ENCODE assay signal across 8 cellular contexts in the genomic region with DNA sequence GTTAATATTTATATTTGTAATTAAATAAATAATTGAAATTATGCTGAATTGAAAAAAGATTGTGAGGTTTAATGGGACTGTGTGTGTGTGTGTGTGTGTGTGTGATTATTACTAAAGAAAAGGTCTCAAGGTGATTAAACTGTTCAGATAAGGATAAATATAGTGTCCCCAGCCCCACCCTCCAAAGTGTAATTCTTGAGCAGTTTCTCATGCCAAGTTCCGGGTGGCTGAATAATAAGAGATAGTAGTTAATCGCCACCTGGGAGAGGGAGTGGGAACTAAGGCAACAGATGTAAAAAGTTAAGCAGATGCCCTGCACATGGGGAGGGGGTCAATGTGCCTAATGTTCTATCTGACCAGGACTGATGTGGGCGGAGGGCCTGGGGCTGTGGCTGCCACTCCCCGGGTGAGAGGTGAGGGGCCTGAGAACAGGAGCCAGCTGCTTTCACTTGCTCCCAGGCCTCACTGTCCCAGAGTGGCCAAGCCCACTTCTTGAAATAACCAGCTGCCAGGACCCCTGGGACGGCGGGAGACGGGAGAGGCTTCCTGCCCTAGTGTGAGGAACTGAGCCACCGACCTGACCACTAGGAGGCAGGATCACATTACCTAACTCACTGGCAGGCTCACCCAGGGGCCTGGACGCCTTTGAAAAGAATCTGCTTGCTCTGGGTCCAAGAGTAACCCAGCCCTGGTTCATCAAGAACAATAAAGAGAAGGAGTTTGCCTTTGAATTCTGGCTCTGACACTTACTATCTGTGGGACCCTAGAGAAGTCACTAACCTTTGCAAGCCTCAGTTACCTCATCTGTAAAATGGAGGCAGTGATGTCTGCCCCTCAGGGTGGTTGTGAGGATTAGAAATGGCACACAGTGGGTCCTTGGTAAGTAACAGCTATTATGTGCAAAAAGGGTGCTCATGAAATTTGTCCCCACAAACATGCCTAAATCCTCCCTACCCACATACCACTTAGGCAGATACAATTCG.
A peak's percentile ranks its signal among the peaks of the same experiment; 100 is the strongest.
DNase-seq lines count a peak whose midpoint lies in the region; ATAC-seq, FAIRE-seq and TF ChIP-seq lines count a peak whose summit lies in the region.

No MANE protein-coding gene starts in this region.

- H3K18ac ChIP-seq in neuronal stem cell (ENCODE audit: low read length): no peak overlapping the region

- ATAC-seq in HG03139 (IDR thresholded peaks at IDR 0.05; ENCODE audit: unreplicated experiment): peak; percentile 73

- H4K91ac ChIP-seq in neuronal stem cell (ENCODE audit: low read depth, low read length, poor library complexity): no peak overlapping the region

- no peak for FAIRE-seq in RCC 7860 (lab: Jason Lieb, UNC)

- no peak overlapping the region for H2AK5ac ChIP-seq in neuronal stem cell (ENCODE audit: low read depth, low read length)

- H2BK5ac ChIP-seq in neuronal stem cell (ENCODE audit: low read length): no peak overlapping the region

- H3K36me3 ChIP-seq in neuronal stem cell (replicated peaks in 1 of 2; ENCODE audit: control insufficient read depth in 2 of 2, insufficient read depth in 2 of 2, low read length in 2 of 2): no peaks in the 10 kb centered on the region

- no peak overlapping the region for H2BK15ac ChIP-seq in neuronal stem cell (ENCODE audit: low read length)

- no peak overlapping the region for H3K14ac ChIP-seq in neuronal stem cell (ENCODE audit: low read length)

- H3K23ac ChIP-seq in neuronal stem cell (ENCODE audit: low read depth, low read length, poor library complexity): peak overlapping the region; percentile 62

- no peak overlapping the region for H3K4me2 ChIP-seq in neuronal stem cell (ENCODE audit: insufficient read depth, low read length, poor library complexity, severe bottlenecking)

- no peak overlapping the region for H3K4ac ChIP-seq in neuronal stem cell (ENCODE audit: low read length)

- H3K9ac ChIP-seq in neuronal stem cell (ENCODE audit: low read depth, low read length, poor library complexity): no peak overlapping the region

- no peak overlapping the region for H3K4me3 ChIP-seq in GM12865 (ENCODE audit: low read depth, low read length)
- H3K4me3 ChIP-seq in epithelial cell of esophagus (ENCODE audit: low read length): no peak overlapping the region
- H3K4me3 ChIP-seq in neuronal stem cell (ENCODE audit: low read length in 2 of 2): no peak overlapping the region

- no peak overlapping the region for H2BK120ac ChIP-seq in neuronal stem cell (ENCODE audit: low read depth, low read length)

- DNase-seq in AG08396 (ENCODE audit: low spot score) (peak; percentile 43), GM12865 (ENCODE audit: low read depth) (peak; percentile 57), RCC 7860 (ENCODE audit: low spot score) (peak; percentile 10), epithelial cell of esophagus (ENCODE audit: low read depth) (peak; percentile 41), neuronal stem cell (ENCODE audit: low spot score) (peak; percentile 61), inferior parietal cortex (ENCODE audit: extremely low spot score) (no peak)
- DNase-seq in activated naive CD4-positive, alpha-beta T cell treated with Interleukin-2 at 50 U/mL for 16 hours: no peak

- peak overlapping the region; percentile 66 for H2AFZ ChIP-seq in neuronal stem cell (ENCODE audit: low read length)

- H3K27me3 ChIP-seq in neuronal stem cell (ENCODE audit: control insufficient read depth in 3 of 3, insufficient read depth in 3 of 3, low read depth in 1 of 3, low read length in 3 of 3): peaks cover 0 to 2% (median 0%) of the 10 kb centered on the region in 3 experiments

- TF ChIP-seq CTCF in GM12865 (IDR thresholded peaks at IDR 0.05; ENCODE audit: insufficient read depth, low read depth, low read length, missing control alignments) (peak; percentile 68), epithelial cell of esophagus (IDR thresholded peaks at IDR 0.05; ENCODE audit: insufficient read depth, low read depth, low read length, missing control alignments) (peak; percentile 37)

- peaks cover 0 to 4% of the 10 kb centered on the region in 2 donors for H3K4me1 ChIP-seq in neuronal stem cell (ENCODE audit: control insufficient read depth in 2 of 2, insufficient read depth in 1 of 2, low read depth in 1 of 2, low read length in 2 of 2)

- H4K8ac ChIP-seq in neuronal stem cell (ENCODE audit: low read depth, low read length): no peak overlapping the region

- no peaks in the 10 kb centered on the region for H3K79me1 ChIP-seq in neuronal stem cell (ENCODE audit: low read depth, low read length)

- no peak overlapping the region for H3K27ac ChIP-seq in neuronal stem cell (replicated peaks; ENCODE audit: low read length)

- H2BK12ac ChIP-seq in neuronal stem cell (ENCODE audit: low read length): no peak overlapping the region

- no peaks in the 10 kb centered on the region for H3K9me3 ChIP-seq in neuronal stem cell (replicated peaks in 1 of 2; ENCODE audit: control insufficient read depth in 2 of 2, insufficient read depth in 1 of 2, low read depth in 1 of 2, low read length in 2 of 2)

- no CpG with 5 or more reads among the region's 10 CpGs for WGBS in neuronal stem cell (ENCODE audit: extremely low coverage in 2 of 2, insufficient read length in 2 of 2, insufficient replicate concordance in 1 of 2), 2 donors

Comparison
In these comparisons a context has a peak if more than half of its experiments do, and no peak if none do; other contexts are left out.
1. DNase-seq: peak in AG08396 (single experiment), GM12865 (single experiment), RCC 7860 (single experiment), epithelial cell of esophagus (single experiment) and neuronal stem cell (single experiment); none in inferior parietal cortex (single experiment) and activated naive CD4-positive, alpha-beta T cell treated with Interleukin-2 at 50 U/mL for 16 hours (single experiment).